Comparison of ENCODE assay signal across 8 cellular contexts in the genomic region with DNA sequence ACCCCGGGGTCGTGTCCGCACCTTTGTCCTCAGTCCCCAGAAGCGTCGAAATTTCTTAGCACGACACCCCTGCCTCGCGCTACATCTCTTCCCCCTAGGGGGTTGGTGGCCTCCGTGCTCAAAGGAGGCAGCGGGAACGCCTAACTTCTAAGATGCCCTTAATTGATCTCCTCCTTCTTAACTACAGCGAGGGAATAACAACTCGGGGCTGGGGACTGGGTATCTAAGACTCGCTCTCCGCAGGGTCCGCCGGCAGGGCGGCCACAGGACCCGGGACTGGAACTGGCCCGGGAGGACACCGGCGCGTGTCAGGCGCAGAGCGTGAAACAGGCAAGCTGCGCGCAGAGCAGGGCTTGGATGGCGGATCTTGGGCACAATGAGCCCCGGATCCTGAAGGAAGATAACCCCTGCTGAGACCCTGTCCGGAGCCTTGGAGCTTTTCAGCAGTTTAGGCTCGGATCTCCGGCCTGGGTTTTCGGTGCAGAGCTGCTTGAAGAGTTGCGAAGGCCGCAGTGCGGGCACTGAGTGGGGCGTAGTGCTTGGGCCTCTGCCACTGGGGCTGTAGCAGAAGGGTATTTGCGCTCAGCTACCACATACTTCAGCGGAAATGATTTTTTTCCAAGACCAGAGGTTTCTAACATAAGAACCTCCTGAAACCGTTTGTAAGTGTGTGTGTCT. TPM values are rescaled to one million over a fixed set of nuclear protein-coding genes. Genes with fewer than 3 reads are reported as not detected.
DNase-seq lines count a peak whose midpoint lies in the region; ATAC-seq, FAIRE-seq and TF ChIP-seq lines count a peak whose summit lies in the region.

No MANE protein-coding gene starts in this region.

- H2AFZ ChIP-seq in keratinocyte (ENCODE audit: control insufficient read depth, low read length) = no peak overlapping the region

- H3K4me3 Mint-ChIP-seq in T-helper 2 cell treated with Interferon-gamma antibody and Interleukin-4, amounts not matched to agents 5 μg/mL and 100 μg/mL, for 36 hours = peak overlapping the region; percentile 65
- peak overlapping the region; percentile 82 for H3K4me3 Mint-ChIP-seq in activated naive CD8-positive, alpha-beta T cell
- peak overlapping the region; percentile 80 to 85 for H3K4me3 Mint-ChIP-seq in stimulated activated naive CD8-positive, alpha-beta T cell treated with anti-CD3 and anti-CD28 coated beads, Interleukin-15, amount 100 ng/mL, for 72 hours

- H3K27me3 ChIP-seq in keratinocyte (ENCODE audit: control insufficient read depth, extremely low read depth, insufficient read depth, low read length) = peaks cover 69% of the 10 kb centered on the region

- no peak for TF ChIP-seq CTCF in keratinocyte (optimal IDR thresholded peaks at IDR 0.05 in 1 of 3, IDR thresholded peaks at IDR 0.05 in 1 of 3, conservative IDR thresholded peaks at IDR 0.05 in 1 of 3; ENCODE audit: extremely low read depth in 1 of 3, insufficient read depth in 2 of 3, low read length in 3 of 3)

- no peak for DNase-seq in T-helper 2 cell treated with Interferon-gamma antibody and Interleukin-4, amounts not matched to agents 5 μg/mL and 100 μg/mL, for 36 hours (ENCODE audit: low spot score)
- DNase-seq in T-helper 2 cell = no peak
- DNase-seq in keratinocyte (ENCODE audit: low read depth, low spot score) = no peak
- DNase-seq in stimulated activated naive CD8-positive, alpha-beta T cell treated with anti-CD3 and anti-CD28 coated beads, Interleukin-15, amount 100 ng/mL, for 72 hours = peak; percentile 28 to 41
- no peak for DNase-seq in HTR-8/SVneo (ENCODE audit: insufficient read length, low spot score)
- no peak for DNase-seq in SHP77 treated with DMSO at 0.1 percent for 48 hours (lab: John Stamatoyannopoulos, UW)

- FAIRE-seq in keratinocyte (lab: Jason Lieb, UNC) = no peak
- FAIRE-seq in HTR-8/SVneo (lab: Jason Lieb, UNC) = no peak

- no peak overlapping the region for H3K27ac Mint-ChIP-seq in T-helper 2 cell treated with Interferon-gamma antibody and Interleukin-4, amounts not matched to agents 5 μg/mL and 100 μg/mL, for 36 hours
- no peak overlapping the region for H3K27ac Mint-ChIP-seq in activated naive CD8-positive, alpha-beta T cell
- H3K27ac Mint-ChIP-seq in stimulated activated naive CD8-positive, alpha-beta T cell treated with anti-CD3 and anti-CD28 coated beads, Interleukin-15, amount 100 ng/mL, for 72 hours = no peak overlapping the region

- no peaks in the 10 kb centered on the region for H3K36me3 ChIP-seq in keratinocyte (ENCODE audit: control insufficient read depth in 2 of 2, extremely low read depth in 1 of 2, insufficient read depth in 2 of 2, low read length in 2 of 2)

- peaks cover 25% of the 10 kb centered on the region for H3K4me1 Mint-ChIP-seq in T-helper 2 cell treated with Interferon-gamma antibody and Interleukin-4, amounts not matched to agents 5 μg/mL and 100 μg/mL, for 36 hours (ENCODE audit: low read depth)
- peaks cover 32% of the 10 kb centered on the region for H3K4me1 Mint-ChIP-seq in activated naive CD8-positive, alpha-beta T cell (ENCODE audit: low read depth)
- H3K4me1 Mint-ChIP-seq in stimulated activated naive CD8-positive, alpha-beta T cell treated with anti-CD3 and anti-CD28 coated beads, Interleukin-15, amount 100 ng/mL, for 72 hours = peaks cover 38% of the 10 kb centered on the region

- dilution Hi-C loops in keratinocyte (cut with MboI; ENCODE audit: extremely low pct_ligation_motif_present, low sequenced_read_pairs) = no loop called here

- H3K9ac ChIP-seq in keratinocyte (ENCODE audit: control insufficient read depth, extremely low read depth, insufficient read depth, low read length) = no peak overlapping the region

- H3K4me3 ChIP-seq in keratinocyte (ENCODE audit: control insufficient read depth in 2 of 3, extremely low read depth in 1 of 3, insufficient read depth in 2 of 3, low read depth in 1 of 3, low read length in 3 of 3) = no peak overlapping the region

- H3K27ac ChIP-seq in keratinocyte (ENCODE audit: control insufficient read depth, insufficient read depth, low read length) = no peak overlapping the region

- peak overlapping the region; percentile 55 for H3K4me2 ChIP-seq in keratinocyte (ENCODE audit: control insufficient read depth, extremely low read depth, insufficient read depth, low read depth, low read length)

- H3K9me3 ChIP-seq in keratinocyte (ENCODE audit: control insufficient read depth, low read depth, low read length) = no peaks in the 10 kb centered on the region

- no peaks in the 10 kb centered on the region for H3K79me2 ChIP-seq in keratinocyte (ENCODE audit: control insufficient read depth, insufficient read depth, low read length)

- ATAC-seq in stimulated activated naive CD8-positive, alpha-beta T cell treated with anti-CD3 and anti-CD28 coated beads, Interleukin-15, amount 100 ng/mL, for 72 hours = peak; percentile 59
- ATAC-seq in GM19351 (IDR thresholded peaks at IDR 0.05; ENCODE audit: unreplicated experiment) = no peak

- no peaks in the 10 kb centered on the region for H4K20me1 ChIP-seq in keratinocyte (ENCODE audit: control insufficient read depth, extremely low read depth, insufficient read depth, low read length)

- H3K4me1 ChIP-seq in keratinocyte (ENCODE audit: control insufficient read depth, extremely low read depth, insufficient read depth, low read length) = peaks cover 11% of the 10 kb centered on the region

- H3K36me3 Mint-ChIP-seq in T-helper 2 cell treated with Interferon-gamma antibody and Interleukin-4, amounts not matched to agents 5 μg/mL and 100 μg/mL, for 36 hours (ENCODE audit: low read depth) = no peaks in the 10 kb centered on the region
- H3K36me3 Mint-ChIP-seq in activated naive CD8-positive, alpha-beta T cell = no peaks in the 10 kb centered on the region

- H3K27me3 Mint-ChIP-seq in T-helper 2 cell treated with Interferon-gamma antibody and Interleukin-4, amounts not matched to agents 5 μg/mL and 100 μg/mL, for 36 hours (ENCODE audit: low read depth) = peaks cover 83% of the 10 kb centered on the region
- H3K27me3 Mint-ChIP-seq in activated naive CD8-positive, alpha-beta T cell = peaks cover 45% of the 10 kb centered on the region
- peaks cover 87% of the 10 kb centered on the region for H3K27me3 Mint-ChIP-seq in stimulated activated naive CD8-positive, alpha-beta T cell treated with anti-CD3 and anti-CD28 coated beads, Interleukin-15, amount 100 ng/mL, for 72 hours

- H3K9me1 ChIP-seq in keratinocyte (ENCODE audit: control insufficient read depth, extremely low read depth, insufficient read depth, low read length) = no peaks in the 10 kb centered on the region

- H3K9me3 Mint-ChIP-seq in T-helper 2 cell treated with Interferon-gamma antibody and Interleukin-4, amounts not matched to agents 5 μg/mL and 100 μg/mL, for 36 hours = no peaks in the 10 kb centered on the region
- H3K9me3 Mint-ChIP-seq in activated naive CD8-positive, alpha-beta T cell (ENCODE audit: low read depth) = no peaks in the 10 kb centered on the region
- H3K9me3 Mint-ChIP-seq in stimulated activated naive CD8-positive, alpha-beta T cell treated with anti-CD3 and anti-CD28 coated beads, Interleukin-15, amount 100 ng/mL, for 72 hours = no peaks in the 10 kb centered on the region

RNA-seq across cellular contexts. Expression of gene CALCA, which starts 2.0 kb away (rescaled TPM):
- polyA plus RNA-seq in keratinocyte = not detected in 3 replicates
- not detected for polyA plus RNA-seq in keratinocyte (2011; ENCODE audit: low read depth)
- not detected in 2 replicates for polyA plus RNA-seq in keratinocyte (2011; cell fraction: cytosol; rRNA removed)
- not detected in 2 replicates for polyA plus RNA-seq in keratinocyte (2011; cell fraction: nucleus; rRNA removed)
- polyA plus RNA-seq in keratinocyte (2012; ENCODE audit: low replicate concordance) = not detected in 2 replicates
- polyA minus RNA-seq in keratinocyte = not detected in 3 replicates
- polyA minus RNA-seq in keratinocyte (2011; cell fraction: cytosol; rRNA and poly(A)+ RNA removed) = not detected
- polyA minus RNA-seq in keratinocyte (2011; cell fraction: nucleus; rRNA and poly(A)+ RNA removed) = not detected in 2 replicates

Comparison
In these comparisons a context has a peak if more than half of its experiments do, and no peak if none do; other contexts are left out.
1. DNase-seq: peak in stimulated activated naive CD8-positive, alpha-beta T cell treated with anti-CD3 and anti-CD28 coated beads, Interleukin-15, amount 100 ng/mL, for 72 hours (2 of 2); none in T-helper 2 cell treated with Interferon-gamma antibody and Interleukin-4, amounts not matched to agents 5 μg/mL and 100 μg/mL, for 36 hours (single experiment), T-helper 2 cell (0 of 5), keratinocyte (single experiment), HTR-8/SVneo (single experiment) and SHP77 treated with DMSO at 0.1 percent for 48 hours (single experiment).
2. Peak in every context shown above with its lines, with median percentiles within 50 percentile points of each other: H3K4me3 Mint-ChIP-seq.